In genomic region chr1:204286841-204287387, GRCh38 we compare ENCODE assay signal across 1 cellular context.
TF ChIP-seq lines count a peak whose summit lies in the region.

No MANE protein-coding gene starts in this region.

TF ChIP-seq in HEK293, 187 proteins besides CTCF, POLR2A, EP300 and RAD21 (continued from another document):
- TF ChIP-seq HIC1 (tag by site-specific recombination; IDR thresholded peaks at IDR 0.05) = no peak
- no peak for TF ChIP-seq KLF7 (tag by site-specific recombination; IDR thresholded peaks at IDR 0.05; ENCODE audit: borderline replicate concordance)
- TF ChIP-seq ZNF354C (tag by site-specific recombination; IDR thresholded peaks at IDR 0.05; ENCODE audit: borderline replicate concordance, low read depth) = no peak
- 0 out of 2 replicates have a peak, but pooled peaks have one; percentile 14 for TF ChIP-seq ZNF629 (tag by site-specific recombination; IDR thresholded peaks at IDR 0.05)
- no peak for TF ChIP-seq ZNF677 (tag by site-specific recombination; IDR thresholded peaks at IDR 0.05)
- TF ChIP-seq ZNF501 (tag by site-specific recombination; IDR thresholded peaks at IDR 0.05) = no peak
- TF ChIP-seq ZNF335 (tag by site-specific recombination; conservative IDR thresholded peaks at IDR 0.05) = no peak
- TF ChIP-seq ZNF132 (tag by site-specific recombination; IDR thresholded peaks at IDR 0.05; ENCODE audit: borderline replicate concordance) = no peak
- TF ChIP-seq ZNF114 (tag by site-specific recombination; IDR thresholded peaks at IDR 0.05) = no peak
- TF ChIP-seq TCF7L2 (IDR thresholded peaks at IDR 0.05; ENCODE audit: borderline replicate concordance, low read depth, low read length) = no peak
- TF ChIP-seq ZNF423 (tag by site-specific recombination; IDR thresholded peaks at IDR 0.05) = no peak
- 0 out of 2 replicates have a peak, but pooled peaks have one; percentile 17 for TF ChIP-seq ZNF398 (tag by site-specific recombination; IDR thresholded peaks at IDR 0.05)
- TF ChIP-seq ZNF394 (tag by site-specific recombination; IDR thresholded peaks at IDR 0.05; ENCODE audit: borderline replicate concordance) = no peak
- TF ChIP-seq REST (tag by site-specific recombination; IDR thresholded peaks at IDR 0.05) = no peak
- no peak for TF ChIP-seq ZNF18 (tag by site-specific recombination; IDR thresholded peaks at IDR 0.05)
- TF ChIP-seq ZNF571 (tag by site-specific recombination; IDR thresholded peaks at IDR 0.05) = no peak
- peak; percentile 43 for TF ChIP-seq ZBTB17 (tag by site-specific recombination; IDR thresholded peaks at IDR 0.05)
- 0 out of 2 replicates have a peak, but pooled peaks have one; percentile 29 for TF ChIP-seq SP2 (tag by site-specific recombination; IDR thresholded peaks at IDR 0.05)
- TF ChIP-seq ZEB2 (tag by site-specific recombination; IDR thresholded peaks at IDR 0.05) = no peak
- TF ChIP-seq EGR2 (tag by site-specific recombination; IDR thresholded peaks at IDR 0.05; ENCODE audit: low read depth) = peak; percentile 77
- no peak for TF ChIP-seq TSHZ1 (tag by site-specific recombination; IDR thresholded peaks at IDR 0.05; ENCODE audit: borderline replicate concordance)
- TF ChIP-seq ZFP41 (tag by site-specific recombination; IDR thresholded peaks at IDR 0.05; ENCODE audit: borderline replicate concordance) = no peak
- no peak for TF ChIP-seq ZNF560 (tag by site-specific recombination; IDR thresholded peaks at IDR 0.05; ENCODE audit: borderline replicate concordance)
- TF ChIP-seq OVOL3 (tag by site-specific recombination; IDR thresholded peaks at IDR 0.05) = no peak
- TF ChIP-seq ZNF639 (tag by site-specific recombination; IDR thresholded peaks at IDR 0.05) = no peak
- TF ChIP-seq ZSCAN23 (tag by site-specific recombination; IDR thresholded peaks at IDR 0.05) = no peak
- TF ChIP-seq ZNF549 (tag by site-specific recombination; IDR thresholded peaks at IDR 0.05) = no peak
- peak; percentile 87 for TF ChIP-seq ZNF341 (tag by site-specific recombination; IDR thresholded peaks at IDR 0.05; ENCODE audit: low read depth)
- peak; percentile 95 for TF ChIP-seq PRDM10 (tag by site-specific recombination; IDR thresholded peaks at IDR 0.05)
- TF ChIP-seq ZNF324 (tag by site-specific recombination; IDR thresholded peaks at IDR 0.05) = no peak
- TF ChIP-seq ZSCAN30 (tag by site-specific recombination; IDR thresholded peaks at IDR 0.05) = no peak
- TF ChIP-seq ZNF692 (tag by site-specific recombination; IDR thresholded peaks at IDR 0.05) = no peak
- peak; percentile 48; the same call in 1 of the 2 replicates for TF ChIP-seq ZNF362 (tag by site-specific recombination; IDR thresholded peaks at IDR 0.05)
- no peak for TF ChIP-seq ZNF792 (tag by site-specific recombination; IDR thresholded peaks at IDR 0.05)
TF ChIP-seq in HEK293: peak in this region for 10.
